In the genomic region with DNA sequence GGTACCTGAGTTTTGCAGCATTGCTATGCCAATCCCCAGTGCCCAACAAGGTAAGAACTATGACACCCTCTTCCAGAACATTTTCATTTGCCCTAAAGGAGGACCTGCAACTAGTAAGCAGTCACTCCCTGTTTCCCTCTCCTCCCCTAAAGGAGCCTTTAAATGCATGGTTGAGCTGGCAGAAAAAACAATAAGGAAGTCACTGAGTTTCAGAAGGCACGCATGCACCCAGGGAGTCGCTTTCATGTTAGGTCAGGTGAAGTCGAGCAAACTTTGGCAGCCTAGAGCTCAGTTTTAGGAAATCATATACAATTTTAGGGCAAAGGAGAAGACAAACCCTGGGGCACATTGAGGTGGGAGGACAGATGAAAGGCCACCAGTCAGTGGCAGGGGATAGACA, we compare ENCODE assay signal across 19 cellular contexts. TPM values are rescaled to one million over a fixed set of nuclear protein-coding genes. Genes with fewer than 3 reads are reported as not detected.
DNase-seq lines count a peak whose midpoint lies in the region; ATAC-seq, FAIRE-seq and TF ChIP-seq lines count a peak whose summit lies in the region.
"Had no signal": no experiment of that assay in that cellular context is flagged by ENCODE, and none has a peak within 500 bp of the region (broad histone marks: within the 10 kb centered on the region; RNA-seq: fewer than 3 reads in every experiment).

No MANE protein-coding gene starts in this region.

- TF ChIP-seq EP300 in A549 (IDR thresholded peaks at IDR 0.05), result no peak

- CTCF ChIA-PET in A549 (lab: Yijun Ruan, JAX), result no interaction called here

- H3K9me3 ChIP-seq in A549 (no peaks in the 10 kb centered on the region), iPS-18c (ENCODE audit: control insufficient read depth, insufficient read depth, low read length) (peaks cover 15% of the 10 kb centered on the region)
- H3K9me3 ChIP-seq: HAP-1 had no signal

- TF ChIP-seq POLR2A in A549 (IDR thresholded peaks at IDR 0.05; ENCODE audit: low read length), result no peak

- TF ChIP-seq RAD21 in A549 (conservative IDR thresholded peaks at IDR 0.05 in 1 of 2, IDR thresholded peaks at IDR 0.05 in 1 of 2), result no peak

- no peak for TF ChIP-seq CTCF in A549 (IDR thresholded peaks at IDR 0.05)

- H3K4me3 ChIP-seq in A549 (no peak overlapping the region), iPS-18c (ENCODE audit: insufficient read depth, low read depth, low read length) (peak overlapping the region; percentile 15; the same call in 1 of the 2 replicates)
- H3K4me3 ChIP-seq: BLaER1 treated with 17β-estradiol and CSF1 and Interleukin-3, amounts not matched to agents 10 nM and 100 nM; HAP-1 had no signal

- no peak overlapping the region for H3K4me2 ChIP-seq in A549
- H3K4me2 ChIP-seq: BLaER1 treated with 17β-estradiol and CSF1 and Interleukin-3, amounts not matched to agents 10 nM and 100 nM had no signal

- no peak overlapping the region for H3K27ac ChIP-seq in A549
- H3K27ac ChIP-seq: BLaER1 treated with 17β-estradiol and CSF1 and Interleukin-3, amounts not matched to agents 10 nM and 100 nM had no signal

- ATAC-seq in A549 (no peak), GM18517 (IDR thresholded peaks at IDR 0.05; ENCODE audit: unreplicated experiment) (peak; percentile 9), HG03097 (IDR thresholded peaks at IDR 0.05; ENCODE audit: low FRiP score, unreplicated experiment) (no peak)

- 4% methylated on average over 3 of the region's 3 CpGs for WGBS in A549 (ENCODE audit: missing lambda C conversion rate)

- POLR2A ChIA-PET in A549 (lab: Yijun Ruan, JAX), result no interaction called here

- no peaks in the 10 kb centered on the region for H3K4me1 ChIP-seq in A549
- H3K4me1 ChIP-seq: BLaER1 treated with 17β-estradiol and CSF1 and Interleukin-3, amounts not matched to agents 10 nM and 100 nM; HAP-1 had no signal

- FAIRE-seq in A549 (lab: Jason Lieb, UNC), result peak; percentile 65

- DNase-seq in A549 (ENCODE audit: low read depth in 1 of 2, low spot score in 1 of 2) (no peak), MV-4-11 (lab: John Stamatoyannopoulos, UW) (peak; percentile 46), superior temporal gyrus (ENCODE audit: extremely low spot score) (no peak), SHP77 (lab: John Stamatoyannopoulos, UW) (no peak)
- DNase-seq in effector CD8-positive, alpha-beta T cell (lab: John Stamatoyannopoulos, UW), result no peak
- DNase-seq: 8988T; CD8-positive, alpha-beta memory T cell; DND-41; GDM1; NCI-H1105 treated with DMSO at 0.1 percent for 48 hours; NCI-H1694 treated with DMSO at 0.1 percent for 48 hours; NCI-H345; NCI-H526; OCI-M1 had no signal

TF ChIP-seq in A549, 52 proteins besides CTCF, POLR2A, EP300 and RAD21:
- TF ChIP-seq MYC (IDR thresholded peaks at IDR 0.05; ENCODE audit: borderline replicate concordance, low read length) (no peak), JUNB (IDR thresholded peaks at IDR 0.05) (no peak), ZC3H11A (IDR thresholded peaks at IDR 0.05) (no peak), EHF (CRISPR knock-in tag; IDR thresholded peaks at IDR 0.05) (no peak), GATA3 (IDR thresholded peaks at IDR 0.05; ENCODE audit: borderline replicate concordance) (no peak), NPAS2 (CRISPR knock-in tag; IDR thresholded peaks at IDR 0.05; ENCODE audit: borderline replicate concordance) (no peak), HEYL (CRISPR knock-in tag; IDR thresholded peaks at IDR 0.05) (no peak), HOXB5 (CRISPR knock-in tag; IDR thresholded peaks at IDR 0.05) (no peak), HDAC2 (IDR thresholded peaks at IDR 0.05) (no peak), RNF2 (IDR thresholded peaks at IDR 0.05; ENCODE audit: borderline replicate concordance, low read depth) (no peak), CEBPB (IDR thresholded peaks at IDR 0.05) (no peak), ZNF302 (CRISPR knock-in tag; IDR thresholded peaks at IDR 0.05) (no peak), JUN (IDR thresholded peaks at IDR 0.05) (no peak), HOXA7 (CRISPR knock-in tag; IDR thresholded peaks at IDR 0.05) (no peak)
- TF ChIP-seq, protein P1, sequence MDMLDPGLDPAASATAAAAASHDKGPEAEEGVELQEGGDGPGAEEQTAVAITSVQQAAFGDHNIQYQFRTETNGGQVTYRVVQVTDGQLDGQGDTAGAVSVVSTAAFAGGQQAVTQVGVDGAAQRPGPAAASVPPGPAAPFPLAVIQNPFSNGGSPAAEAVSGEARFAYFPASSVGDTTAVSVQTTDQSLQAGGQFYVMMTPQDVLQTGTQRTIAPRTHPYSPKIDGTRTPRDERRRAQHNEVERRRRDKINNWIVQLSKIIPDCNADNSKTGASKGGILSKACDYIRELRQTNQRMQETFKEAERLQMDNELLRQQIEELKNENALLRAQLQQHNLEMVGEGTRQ (IDR thresholded peaks at IDR 0.05), result no peak
- TF ChIP-seq, protein P2, sequence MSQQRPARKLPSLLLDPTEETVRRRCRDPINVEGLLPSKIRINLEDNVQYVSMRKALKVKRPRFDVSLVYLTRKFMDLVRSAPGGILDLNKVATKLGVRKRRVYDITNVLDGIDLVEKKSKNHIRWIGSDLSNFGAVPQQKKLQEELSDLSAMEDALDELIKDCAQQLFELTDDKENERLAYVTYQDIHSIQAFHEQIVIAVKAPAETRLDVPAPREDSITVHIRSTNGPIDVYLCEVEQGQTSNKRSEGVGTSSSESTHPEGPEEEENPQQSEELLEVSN (IDR thresholded peaks at IDR 0.05; ENCODE audit: borderline replicate concordance, low read depth), result no peak
- TF ChIP-seq, protein P3, sequence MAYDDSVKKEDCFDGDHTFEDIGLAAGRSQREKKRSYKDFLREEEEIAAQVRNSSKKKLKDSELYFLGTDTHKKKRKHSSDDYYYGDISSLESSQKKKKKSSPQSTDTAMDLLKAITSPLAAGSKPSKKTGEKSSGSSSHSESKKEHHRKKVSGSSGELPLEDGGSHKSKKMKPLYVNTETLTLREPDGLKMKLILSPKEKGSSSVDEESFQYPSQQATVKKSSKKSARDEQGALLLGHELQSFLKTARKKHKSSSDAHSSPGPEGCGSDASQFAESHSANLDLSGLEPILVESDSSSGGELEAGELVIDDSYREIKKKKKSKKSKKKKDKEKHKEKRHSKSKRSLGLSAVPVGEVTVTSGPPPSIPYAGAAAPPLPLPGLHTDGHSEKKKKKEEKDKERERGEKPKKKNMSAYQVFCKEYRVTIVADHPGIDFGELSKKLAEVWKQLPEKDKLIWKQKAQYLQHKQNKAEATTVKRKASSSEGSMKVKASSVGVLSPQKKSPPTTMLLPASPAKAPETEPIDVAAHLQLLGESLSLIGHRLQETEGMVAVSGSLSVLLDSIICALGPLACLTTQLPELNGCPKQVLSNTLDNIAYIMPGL (CRISPR knock-in tag; IDR thresholded peaks at IDR 0.05; ENCODE audit: borderline replicate concordance), result no peak
- TF ChIP-seq, protein P4, sequence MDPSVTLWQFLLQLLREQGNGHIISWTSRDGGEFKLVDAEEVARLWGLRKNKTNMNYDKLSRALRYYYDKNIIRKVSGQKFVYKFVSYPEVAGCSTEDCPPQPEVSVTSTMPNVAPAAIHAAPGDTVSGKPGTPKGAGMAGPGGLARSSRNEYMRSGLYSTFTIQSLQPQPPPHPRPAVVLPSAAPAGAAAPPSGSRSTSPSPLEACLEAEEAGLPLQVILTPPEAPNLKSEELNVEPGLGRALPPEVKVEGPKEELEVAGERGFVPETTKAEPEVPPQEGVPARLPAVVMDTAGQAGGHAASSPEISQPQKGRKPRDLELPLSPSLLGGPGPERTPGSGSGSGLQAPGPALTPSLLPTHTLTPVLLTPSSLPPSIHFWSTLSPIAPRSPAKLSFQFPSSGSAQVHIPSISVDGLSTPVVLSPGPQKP (IDR thresholded peaks at IDR 0.05; ENCODE audit: low read depth, low read length), result no peak
TF ChIP-seq in A549: peak in this region for 0.

RNA-seq across cellular contexts. Expression of a gene that starts 11.8 kb away (rescaled TPM):
- 0.06 and 0.13 TPM in 2 replicates for polyA plus RNA-seq in A549 (2011; rRNA removed)
- polyA plus RNA-seq in A549 (2012; cell fraction: cytosol; rRNA removed), result 0.04 TPM in 2 replicates
- 0.02 TPM in 2 replicates for polyA plus RNA-seq in A549 (2012; cell fraction: nucleus; rRNA removed)
- 0.03 TPM in 2 of 3 replicates, not detected in the other for polyA plus RNA-seq in A549 (2017; fragmentation: RNase III; extraction: RNeasy Plus Mini Kit Qiagen cat#74134 plus additional on column Dnase treatment)
- not detected in 2 replicates for polyA minus RNA-seq in A549 (2011; rRNA and poly(A)+ RNA removed)
- polyA plus RNA-seq: CD8-positive, alpha-beta memory T cell had no signal

RNA-seq across cellular contexts. Expression of a gene that starts 16.3 kb away (rescaled TPM):
- polyA plus RNA-seq in A549 (2011; rRNA removed), result 0.09 and 0.10 TPM in 2 replicates
- 0.01 and 0.03 TPM in 2 replicates for polyA plus RNA-seq in A549 (2012; cell fraction: cytosol; rRNA removed)
- polyA plus RNA-seq in A549 (2012; cell fraction: nucleus; rRNA removed), result 0.01 TPM in 1 of 2 replicates, not detected in the other
- 0.04 TPM in 1 of 3 replicates, not detected in the others for polyA plus RNA-seq in A549 (2017; fragmentation: RNase III; extraction: RNeasy Plus Mini Kit Qiagen cat#74134 plus additional on column Dnase treatment)
- 0.10 and 0.17 TPM in 2 replicates for polyA minus RNA-seq in A549 (2011; rRNA and poly(A)+ RNA removed)
- polyA plus RNA-seq: CD8-positive, alpha-beta memory T cell had no signal

RNA-seq across cellular contexts. Expression of a gene that starts 51.1 kb away (rescaled TPM):
- polyA plus RNA-seq in A549 (2011; rRNA removed), result not detected in 2 replicates
- polyA plus RNA-seq in A549 (2012; cell fraction: cytosol; rRNA removed), result 0.06 TPM in 1 of 2 replicates, not detected in the other
- polyA plus RNA-seq in A549 (2012; cell fraction: nucleus; rRNA removed), result 0.10 TPM in 1 of 2 replicates, not detected in the other
- polyA plus RNA-seq in A549 (2017; fragmentation: RNase III; extraction: RNeasy Plus Mini Kit Qiagen cat#74134 plus additional on column Dnase treatment), result not detected in 3 replicates
- not detected in 2 replicates for polyA minus RNA-seq in A549 (2011; rRNA and poly(A)+ RNA removed)
- polyA plus RNA-seq: CD8-positive, alpha-beta memory T cell had no signal
